Comparison of ENCODE assay signal across 8 cellular contexts in the genomic region with DNA sequence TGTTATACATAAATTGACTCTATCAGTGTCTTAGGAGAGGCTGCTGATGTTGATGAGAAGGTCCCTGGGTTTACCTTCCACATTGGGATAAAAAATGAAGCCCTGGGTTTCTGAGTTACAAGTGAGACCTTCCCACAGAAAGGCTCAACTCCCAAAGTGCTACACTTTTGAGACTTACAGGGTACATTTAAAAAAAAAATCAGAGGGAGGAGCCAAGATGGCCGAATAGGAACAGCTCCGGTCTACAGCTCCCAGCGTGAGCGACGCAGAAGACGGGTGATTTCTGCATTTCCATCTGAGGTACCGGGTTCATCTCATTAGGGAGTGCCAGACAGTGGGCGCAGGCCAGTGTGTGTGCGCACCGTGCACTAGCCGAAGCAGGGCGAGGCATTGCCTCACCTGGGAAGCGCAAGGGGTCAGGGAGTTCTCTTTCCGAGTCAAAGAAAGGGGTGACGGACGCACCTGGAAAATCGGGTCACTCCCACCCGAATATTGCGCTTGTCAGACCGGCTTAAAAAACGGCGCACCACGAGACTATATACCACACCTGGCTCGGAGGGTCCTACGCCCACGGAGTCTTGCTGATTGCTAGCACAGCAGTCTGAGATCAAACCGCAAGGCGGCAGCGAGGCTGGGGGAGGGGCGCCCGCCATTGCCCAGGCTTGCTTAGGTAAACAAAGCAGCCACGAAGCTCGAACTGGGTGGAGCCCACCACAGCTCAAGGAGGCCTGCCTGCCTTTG.
DNase-seq lines count a peak whose midpoint lies in the region; ATAC-seq, FAIRE-seq and TF ChIP-seq lines count a peak whose summit lies in the region.
"Not testable (repeated sequence)": the region's sequence is repeated elsewhere in the genome, so short reads cannot be mapped to it uniquely, and the experiment has no call there.

No MANE protein-coding gene starts in this region.

- not testable (repeated sequence) for TF ChIP-seq RAD21 in GM12878 (IDR thresholded peaks at IDR 0.05; ENCODE audit: insufficient read depth, low read depth, low read length)

- peak; percentile 13 to 48 (median 42) for DNase-seq in CD4-positive, CD25-positive, alpha-beta regulatory T cell
- DNase-seq in NCI-H774 (lab: John Stamatoyannopoulos, UW), result peak; percentile 5
- DNase-seq in activated CD4-positive, alpha-beta T cell treated with anti-CD3 and anti-CD28 coated beads for 36 hours, result peak; percentile 33
- DNase-seq in GM12878 (ENCODE audit: low read depth, low spot score); fibroblast of the aortic adventitia (ENCODE audit: low read depth): not testable (repeated sequence)
- DNase-seq in mesenchymal stem cell, result peak; percentile 29

- not testable (repeated sequence) for TF ChIP-seq EP300 in GM12878 (IDR thresholded peaks at IDR 0.05; ENCODE audit: borderline replicate concordance in 1 of 2, control insufficient read depth in 1 of 2, low read depth in 2 of 2, low read length in 2 of 2)

- BruUV-seq in GM12878 (replicated peaks; lab: Mats Ljungman, UMichigan), result TSS peak; percentile 67

- not testable (repeated sequence) for FAIRE-seq in GM12878 (lab: Jason Lieb, UNC)

- H3K14ac ChIP-seq in mesenchymal stem cell (ENCODE audit: low read length in 2 of 2), result not testable (repeated sequence)

- not testable (repeated sequence) for H2BK5ac ChIP-seq in mesenchymal stem cell (ENCODE audit: low read depth, low read length, poor library complexity, severe bottlenecking)

- H4K20me1 ChIP-seq in GM12878 (ENCODE audit: control insufficient read depth, insufficient read depth), result not testable (repeated sequence)

- H2AFZ ChIP-seq in GM12878 (ENCODE audit: control insufficient read depth, low read depth, low read length), result 0 out of 2 replicates have a peak overlapping the region, but pooled peaks have one; percentile 34
- H2AFZ ChIP-seq in mesenchymal stem cell (ENCODE audit: low read depth, low read length), result not testable (repeated sequence)

- peak in 1 of 2 donors; percentile 34 for ATAC-seq in CD4-positive, CD25-positive, alpha-beta regulatory T cell (ENCODE audit: low read depth in 2 of 2)
- peak; percentile 57 for ATAC-seq in activated CD4-positive, alpha-beta T cell treated with anti-CD3 and anti-CD28 coated beads for 36 hours
- ATAC-seq in GM12878, result peak; percentile 74

- H3K4me2 ChIP-seq in GM12878 (ENCODE audit: control insufficient read depth, insufficient read depth), result peak overlapping the region; percentile 77
- not testable (repeated sequence) for H3K4me2 ChIP-seq in mesenchymal stem cell (ENCODE audit: low read length, poor library complexity, severe bottlenecking)

- not testable (repeated sequence) for H2BK120ac ChIP-seq in mesenchymal stem cell (ENCODE audit: low read depth, low read length)

- H3K18ac ChIP-seq in mesenchymal stem cell (ENCODE audit: low read depth in 1 of 2, low read length in 2 of 2), result peak overlapping the region in 1 of 2 experiments; percentile 52

- not testable (repeated sequence) for TF ChIP-seq CTCF in GM12878 (IDR thresholded peaks at IDR 0.05 in 2 of 3, conservative IDR thresholded peaks at IDR 0.05 in 1 of 3; ENCODE audit: control insufficient read depth in 2 of 3, extremely low read depth in 1 of 3, insufficient read depth in 1 of 3, low read depth in 3 of 3, low read length in 3 of 3); fibroblast of the aortic adventitia (IDR thresholded peaks at IDR 0.05; ENCODE audit: insufficient read depth, low read length)

- peaks cover 20% of the 10 kb centered on the region for H3K79me2 ChIP-seq in GM12878 (ENCODE audit: control insufficient read depth, insufficient read depth, low read length)

- not testable (repeated sequence) for H2BK15ac ChIP-seq in mesenchymal stem cell (ENCODE audit: low read depth, poor library complexity, severe bottlenecking)

- POLR2A ChIA-PET in activated CD4-positive, alpha-beta T cell treated with anti-CD3 and anti-CD28 coated beads for 36 hours (lab: Charles Lee), result interaction anchor here (0.5 to 1.4 kb wide), 4 partner anchors 44 to 103 kb away, joined by 3 to 4 read pairs (median 4); partner anchors contain the start of gene CDK17
- POLR2A ChIA-PET in GM12878 (lab: Charles Lee), result interaction anchor here (0.9 kb wide), 1 partner anchor 84 kb away, joined by 3 read pairs; no protein-coding TSS in a partner anchor

- not testable (repeated sequence) for H3K79me1 ChIP-seq in mesenchymal stem cell (replicated peaks; ENCODE audit: low read length, poor library complexity, severe bottlenecking)

- H3K9me3 ChIP-seq in CD4-positive, CD25-positive, alpha-beta regulatory T cell (ENCODE audit: control insufficient read depth in 2 of 2, low read length in 2 of 2); HUES64 (ENCODE audit: insufficient read depth, low read depth, low read length); GM12878 (replicated peaks; ENCODE audit: control insufficient read depth, insufficient read depth, low read length); mesenchymal stem cell (ENCODE audit: control insufficient read depth, low read length): not testable (repeated sequence)

- peak overlapping the region; percentile 68 for H4K91ac ChIP-seq in mesenchymal stem cell (ENCODE audit: low read length)

- H4K8ac ChIP-seq in mesenchymal stem cell (ENCODE audit: low read length), result not testable (repeated sequence)

- H3K4me1 ChIP-seq in CD4-positive, CD25-positive, alpha-beta regulatory T cell (ENCODE audit: control insufficient read depth, insufficient read depth, low read length, poor library complexity, severe bottlenecking), result peaks cover 11% of the 10 kb centered on the region
- not testable (repeated sequence) for H3K4me1 ChIP-seq in HUES64 (ENCODE audit: insufficient read depth, low read length); mesenchymal stem cell (ENCODE audit: control insufficient read depth, insufficient read depth, low read depth, low read length)
- peaks cover 18% of the 10 kb centered on the region for H3K4me1 ChIP-seq in GM12878 (ENCODE audit: control insufficient read depth, insufficient read depth, low read length)

- H2BK12ac ChIP-seq in mesenchymal stem cell (ENCODE audit: low read length in 2 of 2), result not testable (repeated sequence)

- H2AK5ac ChIP-seq in mesenchymal stem cell (ENCODE audit: low read length, severe bottlenecking), result not testable (repeated sequence)

- H3K23ac ChIP-seq in mesenchymal stem cell (ENCODE audit: low read length in 2 of 2), result not testable (repeated sequence)

- not testable (repeated sequence) for H3K36me3 ChIP-seq in CD4-positive, CD25-positive, alpha-beta regulatory T cell (ENCODE audit: control insufficient read depth, insufficient read depth, low read length); GM12878 (ENCODE audit: control insufficient read depth in 2 of 2, insufficient read depth in 2 of 2, low read length in 1 of 2)
- peaks cover 16% of the 10 kb centered on the region for H3K36me3 ChIP-seq in HUES64 (ENCODE audit: insufficient read depth, low read length)
- H3K36me3 ChIP-seq in mesenchymal stem cell (ENCODE audit: control insufficient read depth in 1 of 2, insufficient read depth in 2 of 2, low read depth in 1 of 2, low read length in 2 of 2), result peaks cover 0 to 25% of the 10 kb centered on the region in 2 experiments

- H3K9ac ChIP-seq in HUES64 (ENCODE audit: low read depth, low read length), result peak overlapping the region; percentile 75
- peak overlapping the region; percentile 39; the same call in 1 of the 2 replicates for H3K9ac ChIP-seq in GM12878 (ENCODE audit: control insufficient read depth, insufficient read depth, low read length)
- not testable (repeated sequence) for H3K9ac ChIP-seq in mesenchymal stem cell (ENCODE audit: low read length)

- H3K27me3 ChIP-seq in CD4-positive, CD25-positive, alpha-beta regulatory T cell (ENCODE audit: control insufficient read depth, insufficient read depth, low read length); HUES64 (ENCODE audit: insufficient read depth, low read length); GM12878 (replicated peaks in 1 of 2; ENCODE audit: control insufficient read depth in 2 of 2, insufficient read depth in 2 of 2, low read length in 1 of 2); mesenchymal stem cell (ENCODE audit: control insufficient read depth in 1 of 2, insufficient read depth in 1 of 2, low read length in 2 of 2): not testable (repeated sequence)

- intact Hi-C loops in activated CD4-positive, alpha-beta T cell treated with anti-CD3 and anti-CD28 coated beads for 36 hours (cut with DNase I, micrococcal nuclease); GM12878 (cut with micrococcal nuclease; ENCODE audit: unreplicated experiment): not testable (repeated sequence)

- in situ Hi-C loops in GM12878 (cut with MboI), result not testable (repeated sequence)

- H3K4me3 Mint-ChIP-seq in CD4-positive, CD25-positive, alpha-beta regulatory T cell, result peak overlapping the region; percentile 90 to 95 (median 92)
- H3K4me3 Mint-ChIP-seq in activated CD4-positive, alpha-beta T cell treated with anti-CD3 and anti-CD28 coated beads for 36 hours, result peak overlapping the region; percentile 78

- not testable (repeated sequence) for TF ChIP-seq POLR2A in GM12878 (IDR thresholded peaks at IDR 0.05; ENCODE audit: low read depth, low read length)

- H3K36me3 Mint-ChIP-seq in CD4-positive, CD25-positive, alpha-beta regulatory T cell; activated CD4-positive, alpha-beta T cell treated with anti-CD3 and anti-CD28 coated beads for 36 hours (ENCODE audit: low read depth): not testable (repeated sequence)

- SMC1A ChIA-PET in GM12878 (lab: Charles Lee; ENCODE audit: uncharacterized antibody, unreplicated experiment), result interaction anchor here (1.0 to 2.9 kb wide), 5 partner anchors 20 to 90 kb away, joined by 3 to 27 read pairs (median 4); partner anchors contain the start of gene CDK17

- peak overlapping the region; percentile 58 for H3K27ac ChIP-seq in CD4-positive, CD25-positive, alpha-beta regulatory T cell (ENCODE audit: insufficient read depth, low read length, poor library complexity, severe bottlenecking)
- H3K27ac ChIP-seq in HUES64 (ENCODE audit: low read depth, low read length), result peak overlapping the region; percentile 62
- H3K27ac ChIP-seq in GM12878 (ENCODE audit: control insufficient read depth, insufficient read depth), result peak overlapping the region; percentile 48; the same call in 1 of the 2 replicates
- not testable (repeated sequence) for H3K27ac ChIP-seq in mesenchymal stem cell (ENCODE audit: low read length, poor library complexity, severe bottlenecking)
- H3K27ac ChIP-seq in skin epidermis, result peak overlapping the region in 15 of 21 experiments; percentile 9 to 74 (median 57)

- CTCF ChIA-PET in activated CD4-positive, alpha-beta T cell treated with anti-CD3 and anti-CD28 coated beads for 36 hours (lab: Charles Lee), result interaction anchor here (0.6 to 1.6 kb wide), 4 partner anchors 21 to 88 kb away, joined by 3 read pairs; no protein-coding TSS in a partner anchor
- CTCF ChIA-PET in GM12878 (lab: Yijun Ruan, JAX), result interaction anchor here (0.8 to 1.6 kb wide), 7 partner anchors 9 to 255 kb away, joined by 3 to 6 read pairs (median 3); partner anchors contain the start of gene CDK17

- not testable (repeated sequence) for H3K9me3 Mint-ChIP-seq in CD4-positive, CD25-positive, alpha-beta regulatory T cell; activated CD4-positive, alpha-beta T cell treated with anti-CD3 and anti-CD28 coated beads for 36 hours (ENCODE audit: low read depth)

- WGBS in HUES64, result 16% methylated on average over 27 of the region's 33 CpGs
- 9% methylated on average over 16 of the region's 33 CpGs for WGBS in GM12878 (ENCODE audit: insufficient coverage, insufficient replicate concordance, low lambda C conversion rate, missing lambda C conversion rate)
- WGBS in mesenchymal stem cell, result 24% methylated on average over 16 of the region's 33 CpGs

- peaks cover 7 to 24% (median 14%) of the 10 kb centered on the region in 4 donors for H3K4me1 Mint-ChIP-seq in CD4-positive, CD25-positive, alpha-beta regulatory T cell
- H3K4me1 Mint-ChIP-seq in activated CD4-positive, alpha-beta T cell treated with anti-CD3 and anti-CD28 coated beads for 36 hours, result peaks cover 24% of the 10 kb centered on the region

- H3K27ac Mint-ChIP-seq in CD4-positive, CD25-positive, alpha-beta regulatory T cell, result peak overlapping the region; percentile 81 to 97 (median 95)
- H3K27ac Mint-ChIP-seq in activated CD4-positive, alpha-beta T cell treated with anti-CD3 and anti-CD28 coated beads for 36 hours, result peak overlapping the region; percentile 75

- H3K4me3 ChIP-seq in CD4-positive, CD25-positive, alpha-beta regulatory T cell (ENCODE audit: low read depth, low read length), result peak overlapping the region; percentile 39
- peak overlapping the region; percentile 52 for H3K4me3 ChIP-seq in HUES64 (ENCODE audit: low read length)
- H3K4me3 ChIP-seq in GM12878, result peak overlapping the region; percentile 45
- peak overlapping the region; percentile 17 for H3K4me3 ChIP-seq in fibroblast of the aortic adventitia (ENCODE audit: low read depth, low read length)
- H3K4me3 ChIP-seq in mesenchymal stem cell (ENCODE audit: insufficient read depth in 1 of 2, low read depth in 1 of 2, low read length in 2 of 2), result not testable (repeated sequence)
- peak overlapping the region; percentile 20 to 44 (median 33) for H3K4me3 ChIP-seq in skin epidermis

- not testable (repeated sequence) for H3K4ac ChIP-seq in mesenchymal stem cell (ENCODE audit: low read depth in 1 of 2, low read length in 2 of 2)

- H3K27me3 Mint-ChIP-seq in CD4-positive, CD25-positive, alpha-beta regulatory T cell; activated CD4-positive, alpha-beta T cell treated with anti-CD3 and anti-CD28 coated beads for 36 hours: not testable (repeated sequence)

- RAD21 ChIA-PET in GM12878 (lab: Charles Lee; ENCODE audit: unreplicated experiment), result interaction anchor here (3.1 kb wide), 1 partner anchor 82 kb away, joined by 21 read pairs; no protein-coding TSS in a partner anchor
